Comparison of ENCODE assay signal across 19 cellular contexts in genomic region chr21:43289966-43290365, GRCh38.
"Had no signal": no experiment of that assay in that cellular context is flagged by ENCODE, and none has a peak within 500 bp of the region (broad histone marks: within the 10 kb centered on the region; RNA-seq: fewer than 3 reads in every experiment).

No MANE protein-coding gene starts in this region.

- H3K27ac ChIP-seq: adrenal gland, esophagus muscularis mucosa, gastroesophageal sphincter, skin epidermis, suprapubic skin, transverse colon, uterus, WERI-Rb-1 had no signal

- H3K4me3 ChIP-seq: adrenal gland, esophagus muscularis mucosa, gastroesophageal sphincter, skin epidermis, suprapubic skin, transverse colon, uterus had no signal

- H3K27me3 ChIP-seq: adrenal gland, transverse colon, uterus had no signal

- ATAC-seq: activated naive CD4-positive, alpha-beta T cell treated with anti-CD3 and anti-CD28 coated beads, Interleukin-2, amount 50 U/mL, for 72 hours; gastroesophageal sphincter; stimulated activated naive CD8-positive, alpha-beta T cell treated with anti-CD3 and anti-CD28 coated beads, Interleukin-15, amount 100 ng/mL, for 72 hours had no signal

- H3K36me3 ChIP-seq: adrenal gland, esophagus muscularis mucosa, gastroesophageal sphincter, suprapubic skin, transverse colon, uterus, WERI-Rb-1 had no signal

- FAIRE-seq: astrocyte, endothelial cell of umbilical vein had no signal

- H3K9me3 ChIP-seq: adrenal gland, suprapubic skin, uterus had no signal

- DNase-seq: activated CD4-positive, alpha-beta T cell treated with anti-CD3 and anti-CD28 coated beads for 1 hour; activated gamma-delta T cell; adrenal gland; dermis blood vessel endothelial cell; effector memory CD4-positive, alpha-beta T cell; stimulated activated CD4-positive, alpha-beta T cell treated with anti-CD3 and anti-CD28 coated beads, Interleukin-15, amount 100 ng/mL, for 24 hours; stimulated activated CD4-positive, alpha-beta T cell treated with anti-CD3 and anti-CD28 coated beads, Interleukin-2, amount 100 ng/mL, for 48 hours; stimulated activated naive CD8-positive, alpha-beta T cell treated with anti-CD3 and anti-CD28 coated beads, Interleukin-15, amount 100 ng/mL, for 72 hours; T-helper 2 cell; uterus had no signal

- H3K4me1 ChIP-seq: adrenal gland, esophagus muscularis mucosa, gastroesophageal sphincter, suprapubic skin, transverse colon, uterus had no signal
